16 cellular contexts compared by ENCODE assay signal in genomic region chr2:70371753-70372152, GRCh38.
DNase-seq lines count a peak whose midpoint lies in the region; ATAC-seq and TF ChIP-seq lines count a peak whose summit lies in the region.
"Had no signal": no experiment of that assay in that cellular context is flagged by ENCODE, and none has a peak within 500 bp of the region (broad histone marks: within the 10 kb centered on the region; RNA-seq: fewer than 3 reads in every experiment).

No MANE protein-coding gene starts in this region.

- peaks cover 24% of the 10 kb centered on the region for H3K4me1 ChIP-seq in foreskin keratinocyte
- H3K4me1 ChIP-seq in left ventricle myocardium inferior = no peaks in the 10 kb centered on the region
- H3K4me1 ChIP-seq: prostate gland had no signal

- H3K4me3 ChIP-seq in left ventricle myocardium inferior = no peak overlapping the region
- H3K4me3 ChIP-seq: prostate gland had no signal

- no peak for TF ChIP-seq CTCF in foreskin keratinocyte (conservative IDR thresholded peaks at IDR 0.05)
- TF ChIP-seq CTCF in left ventricle myocardium inferior (IDR thresholded peaks at IDR 0.05; ENCODE audit: borderline replicate concordance) = no peak

- peaks cover 11% of the 10 kb centered on the region for H3K9me3 ChIP-seq in left ventricle myocardium inferior (replicated peaks)
- H3K9me3 ChIP-seq: prostate gland had no signal

- H3K27ac ChIP-seq in foreskin keratinocyte = peak overlapping the region; percentile 88
- no peak overlapping the region for H3K27ac ChIP-seq in left ventricle myocardium inferior (replicated peaks)
- H3K27ac ChIP-seq: prostate gland had no signal

- peak; percentile 87 for ATAC-seq in foreskin keratinocyte
- ATAC-seq in GM18909 (IDR thresholded peaks at IDR 0.05; ENCODE audit: poor library complexity, unreplicated experiment) = no peak
- ATAC-seq: stimulated activated naive B cell treated with anti-CD40 and anti-IgM and Interleukin-4, amounts not matched to agents 10 μg/mL and 1 μg/mL and 100 μg/mL, for 72 hours had no signal

- H3K36me3 ChIP-seq in left ventricle myocardium inferior = no peaks in the 10 kb centered on the region
- H3K36me3 ChIP-seq: prostate gland had no signal

- intact Hi-C loops in left ventricle myocardium inferior (cut with micrococcal nuclease) = no loop called here

- DNase-seq in AG08395 (ENCODE audit: low spot score) = peak; percentile 84
- peak; percentile 56 for DNase-seq in HPDE6-E6E7 (ENCODE audit: extremely low spot score)
- DNase-seq in amniotic epithelial cell (ENCODE audit: low read depth) = peak; percentile 62
- DNase-seq in foreskin keratinocyte = peak; percentile 98 to 99
- DNase-seq in left ventricle myocardium inferior = no peak
- no peak for DNase-seq in DMS114 treated with DMSO at 0.1 percent for 48 hours (lab: John Stamatoyannopoulos, UW; ENCODE audit: unreplicated experiment)
- no peak for DNase-seq in activated naive CD4-positive, alpha-beta T cell treated with anti-CD3 and anti-CD28 coated beads, Interleukin-2, amount 50 U/mL, for 16 hours
- DNase-seq: activated CD4-positive, CD25-positive, alpha-beta regulatory T cell treated with anti-CD3 and anti-CD28 coated beads, Interleukin-2, amount 50 U/mL, for 72 hours; aorta; C1 segment of cervical spinal cord; GDM1; NCI-H1930; stimulated activated CD4-positive, alpha-beta T cell treated with anti-CD3 and anti-CD28 coated beads, Interleukin-2, amount 100 ng/mL, for 48 hours; stimulated activated naive B cell treated with anti-CD40 and anti-IgM and Interleukin-4, amounts not matched to agents 10 μg/mL and 1 μg/mL and 100 μg/mL, for 72 hours had no signal

- H3K27me3 ChIP-seq in foreskin keratinocyte = no peaks in the 10 kb centered on the region
- H3K27me3 ChIP-seq in left ventricle myocardium inferior (ENCODE audit: low read depth) = peaks cover 5% of the 10 kb centered on the region

Comparison
In these comparisons a context has a peak if more than half of its experiments do, and no peak if none do; other contexts are left out.
1. DNase-seq: peak in AG08395 (single experiment), HPDE6-E6E7 (single experiment), amniotic epithelial cell (single experiment) and foreskin keratinocyte (2 of 2); none in left ventricle myocardium inferior (single experiment), DMS114 treated with DMSO at 0.1 percent for 48 hours (single experiment) and activated naive CD4-positive, alpha-beta T cell treated with anti-CD3 and anti-CD28 coated beads, Interleukin-2, amount 50 U/mL, for 16 hours (single experiment).